Comparison of ENCODE assay signal across 1 cellular context in genomic region chr20:62499758-62500236, GRCh38.
TF ChIP-seq lines count a peak whose summit lies in the region.

No MANE protein-coding gene starts in this region.

TF ChIP-seq in HepG2, 621 proteins besides CTCF, POLR2A, EP300 and RAD21 (continues in another document):
- TF ChIP-seq JUND (CRISPR knock-in tag; IDR thresholded peaks at IDR 0.05) (no peak), TIGD3 (CRISPR knock-in tag; IDR thresholded peaks at IDR 0.05; ENCODE audit: borderline replicate concordance) (0 out of 2 replicates have a peak, but pooled peaks have one; percentile 53), CAMTA2 (CRISPR knock-in tag; IDR thresholded peaks at IDR 0.05; ENCODE audit: borderline replicate concordance) (0 out of 2 replicates have a peak, but pooled peaks have one; percentile 1), ZNF432 (CRISPR knock-in tag; IDR thresholded peaks at IDR 0.05; ENCODE audit: borderline replicate concordance) (no peak), GLI4 (CRISPR knock-in tag; IDR thresholded peaks at IDR 0.05; ENCODE audit: borderline replicate concordance) (no peak), ZNF839 (CRISPR knock-in tag; IDR thresholded peaks at IDR 0.05; ENCODE audit: borderline replicate concordance) (no peak), ZNF614 (CRISPR knock-in tag; IDR thresholded peaks at IDR 0.05; ENCODE audit: borderline replicate concordance) (no peak), ZNF501 (CRISPR knock-in tag; IDR thresholded peaks at IDR 0.05) (peak; percentile 59; the same call in 1 of the 2 replicates), EZH2 (conservative IDR thresholded peaks at IDR 0.05; ENCODE audit: low read depth, low read length) (no peak), TOPORS (CRISPR knock-in tag; IDR thresholded peaks at IDR 0.05) (no peak), NFIB (CRISPR knock-in tag; IDR thresholded peaks at IDR 0.05; ENCODE audit: borderline replicate concordance) (no peak), ZHX2 (IDR thresholded peaks at IDR 0.05; ENCODE audit: low read depth) (0 out of 2 replicates have a peak, but pooled peaks have one; percentile 31), ZHX2 (CRISPR knock-in tag; IDR thresholded peaks at IDR 0.05; ENCODE audit: borderline replicate concordance) (no peak), RARA (CRISPR knock-in tag; IDR thresholded peaks at IDR 0.05) (no peak), ZNF142 (CRISPR knock-in tag; IDR thresholded peaks at IDR 0.05) (no peak), ZGPAT (CRISPR knock-in tag; IDR thresholded peaks at IDR 0.05) (no peak), KDM1A (CRISPR knock-in tag; IDR thresholded peaks at IDR 0.05) (no peak), MXI1 (IDR thresholded peaks at IDR 0.05; ENCODE audit: borderline replicate concordance, low read depth, low read length) (0 out of 3 replicates have a peak, but pooled peaks have one; percentile 9), ZNF180 (CRISPR knock-in tag; IDR thresholded peaks at IDR 0.05; ENCODE audit: borderline replicate concordance, low read depth) (no peak), MED8 (CRISPR knock-in tag; IDR thresholded peaks at IDR 0.05; ENCODE audit: insufficient replicate concordance) (peak; percentile 37), ZNF335 (CRISPR knock-in tag; IDR thresholded peaks at IDR 0.05) (no peak), ELK4 (CRISPR knock-in tag; IDR thresholded peaks at IDR 0.05; ENCODE audit: borderline replicate concordance) (no peak)
- TF ChIP-seq, protein P1, sequence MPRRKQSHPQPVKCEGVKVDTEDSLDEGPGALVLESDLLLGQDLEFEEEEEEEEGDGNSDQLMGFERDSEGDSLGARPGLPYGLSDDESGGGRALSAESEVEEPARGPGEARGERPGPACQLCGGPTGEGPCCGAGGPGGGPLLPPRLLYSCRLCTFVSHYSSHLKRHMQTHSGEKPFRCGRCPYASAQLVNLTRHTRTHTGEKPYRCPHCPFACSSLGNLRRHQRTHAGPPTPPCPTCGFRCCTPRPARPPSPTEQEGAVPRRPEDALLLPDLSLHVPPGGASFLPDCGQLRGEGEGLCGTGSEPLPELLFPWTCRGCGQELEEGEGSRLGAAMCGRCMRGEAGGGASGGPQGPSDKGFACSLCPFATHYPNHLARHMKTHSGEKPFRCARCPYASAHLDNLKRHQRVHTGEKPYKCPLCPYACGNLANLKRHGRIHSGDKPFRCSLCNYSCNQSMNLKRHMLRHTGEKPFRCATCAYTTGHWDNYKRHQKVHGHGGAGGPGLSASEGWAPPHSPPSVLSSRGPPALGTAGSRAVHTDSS (CRISPR knock-in tag; conservative IDR thresholded peaks at IDR 0.05), result no peak
- TF ChIP-seq, protein P2, sequence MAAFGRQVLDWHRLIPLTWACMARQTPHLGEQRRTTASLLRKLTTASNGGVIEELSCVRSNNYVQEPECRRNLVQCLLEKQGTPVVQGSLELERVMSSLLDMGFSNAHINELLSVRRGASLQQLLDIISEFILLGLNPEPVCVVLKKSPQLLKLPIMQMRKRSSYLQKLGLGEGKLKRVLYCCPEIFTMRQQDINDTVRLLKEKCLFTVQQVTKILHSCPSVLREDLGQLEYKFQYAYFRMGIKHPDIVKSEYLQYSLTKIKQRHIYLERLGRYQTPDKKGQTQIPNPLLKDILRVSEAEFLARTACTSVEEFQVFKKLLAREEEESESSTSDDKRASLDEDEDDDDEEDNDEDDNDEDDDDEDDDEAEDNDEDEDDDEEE (CRISPR knock-in tag; IDR thresholded peaks at IDR 0.05), result no peak
- TF ChIP-seq, protein P3, sequence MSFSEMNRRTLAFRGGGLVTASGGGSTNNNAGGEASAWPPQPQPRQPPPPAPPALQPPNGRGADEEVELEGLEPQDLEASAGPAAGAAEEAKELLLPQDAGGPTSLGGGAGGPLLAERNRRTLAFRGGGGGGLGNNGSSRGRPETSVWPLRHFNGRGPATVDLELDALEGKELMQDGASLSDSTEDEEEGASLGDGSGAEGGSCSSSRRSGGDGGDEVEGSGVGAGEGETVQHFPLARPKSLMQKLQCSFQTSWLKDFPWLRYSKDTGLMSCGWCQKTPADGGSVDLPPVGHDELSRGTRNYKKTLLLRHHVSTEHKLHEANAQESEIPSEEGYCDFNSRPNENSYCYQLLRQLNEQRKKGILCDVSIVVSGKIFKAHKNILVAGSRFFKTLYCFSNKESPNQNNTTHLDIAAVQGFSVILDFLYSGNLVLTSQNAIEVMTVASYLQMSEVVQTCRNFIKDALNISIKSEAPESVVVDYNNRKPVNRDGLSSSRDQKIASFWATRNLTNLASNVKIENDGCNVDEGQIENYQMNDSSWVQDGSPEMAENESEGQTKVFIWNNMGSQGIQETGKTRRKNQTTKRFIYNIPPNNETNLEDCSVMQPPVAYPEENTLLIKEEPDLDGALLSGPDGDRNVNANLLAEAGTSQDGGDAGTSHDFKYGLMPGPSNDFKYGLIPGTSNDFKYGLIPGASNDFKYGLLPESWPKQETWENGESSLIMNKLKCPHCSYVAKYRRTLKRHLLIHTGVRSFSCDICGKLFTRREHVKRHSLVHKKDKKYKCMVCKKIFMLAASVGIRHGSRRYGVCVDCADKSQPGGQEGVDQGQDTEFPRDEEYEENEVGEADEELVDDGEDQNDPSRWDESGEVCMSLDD (CRISPR knock-in tag; IDR thresholded peaks at IDR 0.05; ENCODE audit: borderline replicate concordance), result no peak
- TF ChIP-seq, protein P4, sequence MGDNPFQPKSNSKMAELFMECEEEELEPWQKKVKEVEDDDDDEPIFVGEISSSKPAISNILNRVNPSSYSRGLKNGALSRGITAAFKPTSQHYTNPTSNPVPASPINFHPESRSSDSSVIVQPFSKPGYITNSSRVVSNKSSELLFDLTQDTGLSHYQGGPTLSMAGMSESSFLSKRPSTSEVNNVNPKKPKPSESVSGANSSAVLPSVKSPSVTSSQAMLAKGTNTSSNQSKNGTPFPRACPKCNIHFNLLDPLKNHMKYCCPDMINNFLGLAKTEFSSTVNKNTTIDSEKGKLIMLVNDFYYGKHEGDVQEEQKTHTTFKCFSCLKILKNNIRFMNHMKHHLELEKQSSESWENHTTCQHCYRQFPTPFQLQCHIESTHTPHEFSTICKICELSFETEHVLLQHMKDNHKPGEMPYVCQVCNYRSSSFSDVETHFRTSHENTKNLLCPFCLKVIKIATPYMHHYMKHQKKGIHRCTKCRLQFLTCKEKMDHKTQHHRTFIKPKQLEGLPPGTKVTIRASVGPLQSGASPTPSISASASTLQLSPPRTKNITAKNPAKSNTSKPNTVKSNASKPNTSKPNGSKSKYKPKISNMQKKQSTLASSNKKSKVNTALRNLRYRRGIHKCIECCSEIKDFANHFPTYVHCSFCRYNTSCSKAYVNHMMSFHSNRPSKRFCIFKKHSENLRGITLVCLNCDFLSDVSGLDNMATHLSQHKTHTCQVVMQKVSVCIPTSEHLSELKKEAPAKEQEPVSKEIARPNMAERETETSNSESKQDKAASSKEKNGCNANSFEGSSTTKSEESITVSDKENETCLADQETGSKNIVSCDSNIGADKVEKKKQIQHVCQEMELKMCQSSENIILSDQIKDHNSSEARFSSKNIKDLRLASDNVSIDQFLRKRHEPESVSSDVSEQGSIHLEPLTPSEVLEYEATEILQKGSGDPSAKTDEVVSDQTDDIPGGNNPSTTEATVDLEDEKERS (CRISPR knock-in tag; IDR thresholded peaks at IDR 0.05), result 0 out of 2 replicates have a peak, but pooled peaks have one; percentile 41
